ENCODE assay signal across 1 cellular context in the genomic region with DNA sequence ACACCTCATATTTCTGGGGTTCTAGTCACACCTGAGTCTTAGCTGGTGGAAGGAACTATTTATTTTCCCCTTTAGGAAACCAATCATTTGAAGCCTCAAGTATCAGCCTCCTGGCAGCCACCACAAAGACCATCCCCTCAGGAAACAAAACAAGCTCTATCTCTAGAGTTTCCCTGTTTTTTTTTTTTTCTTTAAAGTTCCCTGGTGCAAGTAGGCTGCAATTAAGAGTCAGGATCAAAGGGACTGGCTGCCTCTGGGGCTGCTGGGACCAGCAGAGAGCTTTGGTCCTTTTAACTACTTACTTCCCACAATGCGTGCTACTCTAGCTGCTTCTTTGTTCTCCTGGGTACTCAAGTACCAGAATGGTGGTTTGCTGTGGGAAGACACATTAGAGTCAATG.
TF ChIP-seq lines count a peak whose summit lies in the region.

No MANE protein-coding gene starts in this region.

TF ChIP-seq in HepG2, 621 proteins besides CTCF, POLR2A, EP300 and RAD21 (continued from another document):
- TF ChIP-seq ZFP90 (CRISPR knock-in tag; IDR thresholded peaks at IDR 0.05; ENCODE audit: borderline replicate concordance) (no peak), CBFB (CRISPR knock-in tag; IDR thresholded peaks at IDR 0.05) (no peak), CREM (IDR thresholded peaks at IDR 0.05) (peak; percentile 42; the same call in 1 of the 2 replicates), CREM (CRISPR knock-in tag; IDR thresholded peaks at IDR 0.05) (no peak), ZNF496 (CRISPR knock-in tag; IDR thresholded peaks at IDR 0.05; ENCODE audit: insufficient replicate concordance) (no peak), GMEB1 (CRISPR knock-in tag; IDR thresholded peaks at IDR 0.05; ENCODE audit: borderline replicate concordance) (no peak), ZSCAN25 (CRISPR knock-in tag; IDR thresholded peaks at IDR 0.05) (no peak), REL (CRISPR knock-in tag; conservative IDR thresholded peaks at IDR 0.05) (no peak)
TF ChIP-seq in HepG2: peak in this region for 14.
